Comparison of ENCODE assay signal across 17 cellular contexts in genomic region chr12:34347367-34347766, GRCh38.
DNase-seq lines count a peak whose midpoint lies in the region; ATAC-seq, FAIRE-seq and TF ChIP-seq lines count a peak whose summit lies in the region.
"Had no signal": no experiment of that assay in that cellular context is flagged by ENCODE, and none has a peak within 500 bp of the region (broad histone marks: within the 10 kb centered on the region; RNA-seq: fewer than 3 reads in every experiment).

No MANE protein-coding gene starts in this region.

- H2AFZ ChIP-seq in HCT116 (ENCODE audit: low read depth, low read length, poor library complexity, severe bottlenecking) = no peak overlapping the region

- H3K4me1 ChIP-seq in HCT116 (ENCODE audit: control insufficient read depth in 1 of 2, insufficient read depth in 2 of 2, low read length in 2 of 2) = no peaks in the 10 kb centered on the region
- H3K4me1 ChIP-seq: sigmoid colon had no signal

- H3K9me2 ChIP-seq in HCT116 (ENCODE audit: insufficient read depth) = no peaks in the 10 kb centered on the region

- RAD21 ChIA-PET in HCT116 (lab: Charles Lee; ENCODE audit: low non-redundant PET in 1 of 2, low total read pairs in 2 of 2, uncharacterized antibody in 2 of 2, unreplicated experiment in 2 of 2) = no interaction called here

- H3K27ac ChIP-seq in HCT116 (ENCODE audit: low read depth, low read length) (no peak overlapping the region), VCaP (no peak overlapping the region)
- H3K27ac ChIP-seq: sigmoid colon had no signal

- ATAC-seq in HCT116 (peak; percentile 61; the same call in 1 of the 2 replicates), GM18909 (IDR thresholded peaks at IDR 0.05; ENCODE audit: poor library complexity, unreplicated experiment) (no peak)
- ATAC-seq: activated CD8-positive, alpha-beta T cell treated with anti-CD3 and anti-CD28 coated beads, Interleukin-2, amount 10 ng/mL, durations not matched to agents 7 days and 5 days; CD8-positive, alpha-beta T cell had no signal

- H3K36me3 ChIP-seq in HCT116 (ENCODE audit: control insufficient read depth in 1 of 2, insufficient read depth in 2 of 2, low read length in 2 of 2) = no peaks in the 10 kb centered on the region
- H3K36me3 ChIP-seq: sigmoid colon had no signal

- no peaks in the 10 kb centered on the region for H4K20me1 ChIP-seq in HCT116 (ENCODE audit: insufficient read depth)

- no peak for TF ChIP-seq POLR2A in HCT116 (IDR thresholded peaks at IDR 0.05; ENCODE audit: borderline replicate concordance, extremely low read depth, insufficient read depth, insufficient read length)

- no peaks in the 10 kb centered on the region for H3K79me2 ChIP-seq in HCT116 (ENCODE audit: insufficient read depth, low read length)

- FAIRE-seq in HTR-8/SVneo (lab: Jason Lieb, UNC) = no peak
- FAIRE-seq: colon, keratinocyte had no signal

- CTCF ChIA-PET in HCT116 (lab: Charles Lee) = no interaction called here

- no peak overlapping the region for H3K4me3 ChIP-seq in HCT116 (replicated peaks in 1 of 2; ENCODE audit: low read depth in 1 of 2, low read length in 2 of 2)
- H3K4me3 ChIP-seq: sigmoid colon had no signal

- H3K9ac ChIP-seq in HCT116 (ENCODE audit: low read length) = no peak overlapping the region

- POLR2A ChIA-PET in HCT116 (lab: Charles Lee) = no interaction called here

- intact Hi-C loops in HCT116 (cut with micrococcal nuclease) = no loop called here

- H3K27me3 ChIP-seq in HCT116 (ENCODE audit: insufficient read depth, low read length) = no peaks in the 10 kb centered on the region

- DNase-seq in DMS153 (lab: John Stamatoyannopoulos, UW) = peak; percentile 23
- no peak for DNase-seq in DMS153 treated with DMSO at 0.1 percent for 48 hours (lab: John Stamatoyannopoulos, UW; ENCODE audit: unreplicated experiment)
- no peak for DNase-seq in HCT116 (ENCODE audit: low read depth, low spot score)
- DNase-seq in NCI-H748 (lab: John Stamatoyannopoulos, UW; ENCODE audit: unreplicated experiment) = peak; percentile 82
- no peak for DNase-seq in mucosa of gallbladder (ENCODE audit: low spot score)
- DNase-seq in HTR-8/SVneo (ENCODE audit: insufficient read length, low spot score) = no peak
- DNase-seq: activated CD8-positive, alpha-beta T cell treated with anti-CD3 and anti-CD28 coated beads, Interleukin-2, amount 10 ng/mL, durations not matched to agents 7 days and 5 days; amygdala; CD8-positive, alpha-beta T cell; glutamatergic neuron; H7; sigmoid colon; stimulated activated CD4-positive, alpha-beta T cell treated with anti-CD3 and anti-CD28 coated beads, Interleukin-4, amount 100 ng/mL, for 24 hours had no signal

- TF ChIP-seq CTCF in HCT116 (IDR thresholded peaks at IDR 0.05 in 2 of 3, conservative IDR thresholded peaks at IDR 0.05 in 1 of 3; ENCODE audit: borderline replicate concordance in 1 of 3, insufficient read depth in 1 of 3, low read depth in 2 of 3, low read length in 2 of 3) = peak in 2 of 3 experiments; percentile 43 to 45; a peak in 4 of 6 replicates
- TF ChIP-seq CTCF in VCaP (conservative IDR thresholded peaks at IDR 0.05) = peak; percentile 42

- no peak overlapping the region for H3K4me2 ChIP-seq in HCT116 (ENCODE audit: low read length)

- H3K9me3 ChIP-seq in HCT116 (ENCODE audit: control insufficient read depth in 1 of 2, insufficient read depth in 1 of 2, low read depth in 1 of 2, low read length in 2 of 2) = no peaks in the 10 kb centered on the region

- no peak for TF ChIP-seq RAD21 in HCT116 (IDR thresholded peaks at IDR 0.05; ENCODE audit: low read depth)

- BruUV-seq in HCT116 (replicated peaks; lab: Mats Ljungman, UMichigan) = no TSS peak

TF ChIP-seq in HCT116, 20 proteins besides CTCF, POLR2A, EP300 and RAD21:
- TF ChIP-seq YY1 (IDR thresholded peaks at IDR 0.05; ENCODE audit: extremely low read depth, insufficient replicate concordance, low read depth, low read length) = no peak
- no peak for TF ChIP-seq ZNF274 (IDR thresholded peaks at IDR 0.05; ENCODE audit: low read depth, low read length)
- TF ChIP-seq JUND (IDR thresholded peaks at IDR 0.05) = no peak
- no peak for TF ChIP-seq ZFX (IDR thresholded peaks at IDR 0.05)
- no peak for TF ChIP-seq CEBPB (IDR thresholded peaks at IDR 0.05; ENCODE audit: low read depth)
- no peak for TF ChIP-seq POLR2AphosphoS5 (IDR thresholded peaks at IDR 0.05; ENCODE audit: low read depth, low read length)
- TF ChIP-seq CBX3 (IDR thresholded peaks at IDR 0.05; ENCODE audit: low read depth) = no peak
- no peak for TF ChIP-seq EZH2phosphoT487 (IDR thresholded peaks at IDR 0.05; ENCODE audit: borderline replicate concordance)
- no peak for TF ChIP-seq FOSL1 (IDR thresholded peaks at IDR 0.05; ENCODE audit: low read depth)
- no peak for TF ChIP-seq SIN3A (IDR thresholded peaks at IDR 0.05; ENCODE audit: low read depth)
- no peak for TF ChIP-seq ZBTB33 (IDR thresholded peaks at IDR 0.05; ENCODE audit: extremely low read depth, insufficient replicate concordance, low read length)
- TF ChIP-seq EZH2 (IDR thresholded peaks at IDR 0.05) = no peak

Comparison
In these comparisons a context has a peak if more than half of its experiments do, and no peak if none do; other contexts are left out.
1. DNase-seq: peak in DMS153 (single experiment) and NCI-H748 (single experiment); none in DMS153 treated with DMSO at 0.1 percent for 48 hours (single experiment), HCT116 (single experiment), mucosa of gallbladder (single experiment) and HTR-8/SVneo (single experiment).